ENCODE assay signal across 9 cellular contexts in the genomic region with DNA sequence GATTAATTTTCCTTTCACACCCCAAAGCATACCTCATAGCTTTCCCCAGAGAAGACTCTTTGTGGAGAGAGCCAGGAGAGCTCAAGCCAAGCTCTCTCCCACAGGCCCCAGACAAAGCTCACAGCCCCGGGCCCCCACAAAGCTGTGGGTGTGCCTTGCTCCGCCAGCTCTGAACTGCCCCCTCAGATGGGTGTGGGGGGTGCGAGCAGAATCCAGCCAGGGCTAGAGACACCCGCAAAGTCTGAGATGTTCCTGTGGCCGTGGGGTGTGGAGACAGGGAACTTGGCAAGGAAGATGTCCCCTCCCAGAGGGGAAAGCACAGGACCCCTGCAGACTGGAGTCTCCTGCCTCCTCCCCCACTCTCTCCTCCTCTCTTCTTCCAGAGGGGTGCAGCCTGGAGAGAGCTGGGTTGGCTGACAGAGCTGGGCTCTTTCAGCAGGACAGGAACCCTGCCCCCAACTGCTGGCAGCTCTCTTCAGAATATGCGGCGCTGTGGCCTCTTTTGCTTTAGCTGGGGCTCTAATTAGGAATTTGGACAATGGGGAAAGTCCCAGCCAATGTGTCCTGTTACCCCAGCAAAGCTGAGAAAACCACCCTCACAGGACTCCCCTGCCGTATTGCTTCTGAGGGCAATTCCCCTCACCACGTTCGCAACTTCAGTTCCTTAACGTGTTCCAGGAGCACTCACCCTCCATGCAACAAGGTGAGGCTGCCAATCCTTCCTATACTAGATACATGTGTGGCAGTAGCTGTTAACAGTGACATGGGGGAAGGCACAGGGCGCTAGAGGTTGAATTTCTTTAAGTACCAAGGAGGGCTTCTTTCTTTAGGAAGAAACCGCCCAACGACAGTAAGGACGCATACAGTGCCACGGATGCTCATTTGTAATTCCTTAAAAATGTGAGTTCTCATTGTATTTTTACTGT.
DNase-seq lines count a peak whose midpoint lies in the region; ATAC-seq and TF ChIP-seq lines count a peak whose summit lies in the region.
"Had no signal": no experiment of that assay in that cellular context is flagged by ENCODE, and none has a peak within 500 bp of the region (broad histone marks: within the 10 kb centered on the region; RNA-seq: fewer than 3 reads in every experiment).

No MANE protein-coding gene starts in this region.

- H3K4me2 ChIP-seq in PC-3 (ENCODE audit: low read length) (peak overlapping the region; percentile 92), osteoblast (ENCODE audit: insufficient read depth, low read length) (peak overlapping the region; percentile 95)

- H3K9ac ChIP-seq in PC-3 (ENCODE audit: low read length) = no peak overlapping the region

- CTCF ChIA-PET in PC-3 (lab: Charles Lee) = no interaction called here

- H3K27me3 ChIP-seq in PC-3 (ENCODE audit: low read length) (no peaks in the 10 kb centered on the region), cardiac muscle cell (peaks cover 14% of the 10 kb centered on the region), osteoblast (ENCODE audit: insufficient read depth, low read length) (no peaks in the 10 kb centered on the region)
- H3K27me3 ChIP-seq: testis had no signal

- no peaks in the 10 kb centered on the region for H3K9me3 ChIP-seq in PC-3 (ENCODE audit: low read length)
- H3K9me3 ChIP-seq in cardiac muscle cell (ENCODE audit: low read depth) = no peaks in the 10 kb centered on the region
- no peaks in the 10 kb centered on the region for H3K9me3 ChIP-seq in osteoblast (ENCODE audit: low read depth, low read length)
- H3K9me3 ChIP-seq: testis had no signal

- no peaks in the 10 kb centered on the region for H3F3A ChIP-seq in PC-3 (ENCODE audit: low read length, unreplicated experiment)

- DNase-seq in PC-3 (no peak), cardiac muscle cell (ENCODE audit: low read depth in 1 of 2, low spot score in 1 of 2) (peak in 1 of 2 donors; percentile 29), osteoblast (ENCODE audit: insufficient read length, low spot score, missing footprints) (peak; percentile 76), A172 (ENCODE audit: low spot score) (no peak), globus pallidus (ENCODE audit: low spot score) (no peak), HT-29 (ENCODE audit: low spot score) (no peak), NCI-H446 (lab: John Stamatoyannopoulos, UW) (no peak)

- H3K4me1 ChIP-seq in PC-3 (ENCODE audit: insufficient read depth, low read length) = peaks cover 12% of the 10 kb centered on the region
- peaks cover 32% of the 10 kb centered on the region for H3K4me1 ChIP-seq in cardiac muscle cell (ENCODE audit: low read depth)
- H3K4me1 ChIP-seq in osteoblast (ENCODE audit: insufficient read depth, low read length) = peaks cover 23% of the 10 kb centered on the region

- TF ChIP-seq CTCF in PC-3 (conservative IDR thresholded peaks at IDR 0.05; ENCODE audit: low read depth, low read length) (no peak), cardiac muscle cell (IDR thresholded peaks at IDR 0.05; ENCODE audit: low read depth, low read length) (no peak), osteoblast (IDR thresholded peaks at IDR 0.05; ENCODE audit: extremely low read depth, low read depth, low read length) (no peak)

- no peak overlapping the region for H2AFZ ChIP-seq in PC-3 (ENCODE audit: low read length)
- H2AFZ ChIP-seq in osteoblast (ENCODE audit: low read length) = no peak overlapping the region

- H4K20me1 ChIP-seq in PC-3 (ENCODE audit: low read length) (no peaks in the 10 kb centered on the region), osteoblast (ENCODE audit: insufficient read depth, low read length) (no peaks in the 10 kb centered on the region)

- POLR2A ChIA-PET in PC-3 (lab: Charles Lee; ENCODE audit: unreplicated experiment) = no interaction called here

- H3K4me3 ChIP-seq in PC-3 (ENCODE audit: low read length) = peak overlapping the region; percentile 76; the same call in 1 of the 2 replicates
- H3K4me3 ChIP-seq in cardiac muscle cell = peak overlapping the region; percentile 59
- no peak overlapping the region for H3K4me3 ChIP-seq in osteoblast (ENCODE audit: insufficient read depth, low read length)

- H3K27ac ChIP-seq in PC-3 (ENCODE audit: low read length) (no peak overlapping the region), cardiac muscle cell (no peak overlapping the region), osteoblast (ENCODE audit: low read depth, low read length) (no peak overlapping the region)
- H3K27ac ChIP-seq: testis had no signal

- H3K79me2 ChIP-seq in PC-3 (ENCODE audit: low read length) (no peaks in the 10 kb centered on the region), osteoblast (ENCODE audit: insufficient read depth, low read length) (no peaks in the 10 kb centered on the region)

- intact Hi-C loops in PC-3 (cut with micrococcal nuclease) = no loop called here

- peak; percentile 37 for ATAC-seq in GM18868 (IDR thresholded peaks at IDR 0.05; ENCODE audit: unreplicated experiment)
- ATAC-seq in PC-3 = no peak

- H3K36me3 ChIP-seq in PC-3 (ENCODE audit: low read depth, low read length) = no peaks in the 10 kb centered on the region
- H3K36me3 ChIP-seq in cardiac muscle cell = no peaks in the 10 kb centered on the region
- H3K36me3 ChIP-seq in osteoblast (ENCODE audit: insufficient read depth, low read length) = no peaks in the 10 kb centered on the region

- no TSS peak for BruUV-seq in PC-3 (replicated peaks; lab: Mats Ljungman, UMichigan)

- no peaks in the 10 kb centered on the region for H3K9me2 ChIP-seq in PC-3 (replicated peaks; ENCODE audit: low read length)
